In genomic region chr16:57147381-57148191, GRCh38 we compare ENCODE assay signal across 1 cellular context.
TF ChIP-seq lines count a peak whose summit lies in the region.

No MANE protein-coding gene starts in this region.

TF ChIP-seq in HepG2, 621 proteins besides CTCF, POLR2A, EP300 and RAD21:
- no peak for TF ChIP-seq SP140L (CRISPR knock-in tag; IDR thresholded peaks at IDR 0.05; ENCODE audit: borderline replicate concordance)
- TF ChIP-seq AGO2 (optimal IDR thresholded peaks at IDR 0.05; ENCODE audit: low read depth, low read length), result peak; percentile 26
